In the genomic region with DNA sequence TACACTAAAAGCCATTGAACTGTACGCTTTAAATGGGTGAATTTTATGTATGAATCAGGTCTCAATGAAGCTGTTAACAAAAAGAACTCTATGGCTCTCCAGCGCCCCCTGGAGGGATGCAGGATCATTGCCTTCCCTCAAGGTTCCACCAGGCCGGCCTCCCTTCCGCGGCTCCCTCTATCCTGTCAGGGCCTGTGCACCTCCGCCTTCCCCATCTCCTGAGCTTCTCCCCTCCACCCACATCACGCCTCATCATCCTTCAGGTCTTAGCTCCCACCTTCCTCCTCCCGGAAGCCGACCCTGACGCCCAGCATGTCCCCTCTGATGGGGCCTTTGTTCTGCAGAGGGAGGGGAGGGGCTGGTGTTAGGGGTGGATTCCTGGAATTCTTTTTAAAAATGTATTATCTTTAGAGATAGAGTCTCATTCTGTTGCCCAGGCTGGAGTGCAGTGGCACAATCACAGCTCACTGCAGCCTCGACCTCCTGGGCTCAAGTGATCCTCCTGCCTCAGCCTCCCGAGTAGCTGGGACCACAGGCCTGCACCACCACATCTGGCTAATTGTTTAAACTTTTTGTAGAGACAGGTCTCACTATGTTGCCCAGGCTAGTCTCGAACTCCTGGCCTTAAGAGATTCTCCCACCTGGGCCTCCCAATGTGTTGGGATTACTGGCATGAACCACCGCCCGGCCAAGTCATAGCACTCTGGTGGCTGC, we compare ENCODE assay signal across 8 cellular contexts. TPM values are rescaled to one million over a fixed set of nuclear protein-coding genes. Genes with fewer than 3 reads are reported as not detected.
DNase-seq lines count a peak whose midpoint lies in the region; ATAC-seq and TF ChIP-seq lines count a peak whose summit lies in the region.

No MANE protein-coding gene starts in this region.

- no peak for ATAC-seq in GM18519 (IDR thresholded peaks at IDR 0.05; ENCODE audit: low FRiP score, unreplicated experiment)

- peaks cover 8% of the 10 kb centered on the region; the same call in 1 of the 2 replicates for H3K36me3 ChIP-seq in HUES6 (ENCODE audit: control insufficient read depth, insufficient read depth, low read length)
- no peaks in the 10 kb centered on the region for H3K36me3 ChIP-seq in suprapubic skin

- TF ChIP-seq EP300 in suprapubic skin (IDR thresholded peaks at IDR 0.05), result no peak

- no peaks in the 10 kb centered on the region; the same call in 1 of the 2 replicates for H3K27me3 ChIP-seq in HUES6 (ENCODE audit: control insufficient read depth, insufficient read depth, low read length)
- no peaks in the 10 kb centered on the region for H3K27me3 ChIP-seq in suprapubic skin

- H3K4me1 Mint-ChIP-seq in activated T-helper 1 cell treated with anti-CD3 and anti-CD28 coated beads, Interleukin-12 subunit alpha, Interleukin-12 subunit beta, Interleukin-2, Interleukin-4 antibody, amounts not matched to agents 30 ng/mL and 10 ng/mL and 1 ng/mL, durations not matched to agents 14 hours and 24 hours and 36 hours (ENCODE audit: low read depth), result no peaks in the 10 kb centered on the region

- no peaks in the 10 kb centered on the region for H3K9me3 Mint-ChIP-seq in activated T-helper 1 cell treated with anti-CD3 and anti-CD28 coated beads, Interleukin-12 subunit alpha, Interleukin-12 subunit beta, Interleukin-2, Interleukin-4 antibody, amounts not matched to agents 30 ng/mL and 10 ng/mL and 1 ng/mL, durations not matched to agents 14 hours and 24 hours and 36 hours

- H3K4me1 ChIP-seq in HUES6 (ENCODE audit: control insufficient read depth, insufficient read depth, low read length) (peaks cover 12% of the 10 kb centered on the region; the same call in 1 of the 2 replicates), suprapubic skin (no peaks in the 10 kb centered on the region)

- DNase-seq in D341Med (ENCODE audit: low spot score) (peak; percentile 85), RPMI7951 (ENCODE audit: low read depth) (peak; percentile 65), foreskin fibroblast (peak; percentile 41 to 85), nucleus accumbens (lab: John Stamatoyannopoulos, UW) (peak in 50 of 56 donors; percentile 1 to 84 (median 43)), suprapubic skin (ENCODE audit: low spot score in 2 of 2) (peak; percentile 86 to 89)
- peak; percentile 61 for DNase-seq in activated T-helper 1 cell treated with anti-CD3 and anti-CD28 coated beads, Interleukin-12 subunit alpha, Interleukin-12 subunit beta, Interleukin-2, Interleukin-4 antibody, amounts not matched to agents 30 ng/mL and 10 ng/mL and 1 ng/mL, durations not matched to agents 14 hours and 24 hours and 36 hours (ENCODE audit: low spot score)

- TF ChIP-seq CTCF in foreskin fibroblast (IDR thresholded peaks at IDR 0.05; ENCODE audit: low read depth, low read length), result peak; percentile 96
- TF ChIP-seq CTCF in suprapubic skin (IDR thresholded peaks at IDR 0.05), result peak; percentile 80 to 90

- no peak for TF ChIP-seq POLR2A in suprapubic skin (IDR thresholded peaks at IDR 0.05)

- H3K27ac ChIP-seq in HUES6 (ENCODE audit: low read depth, low read length) (peak overlapping the region; percentile 75; the same call in 1 of the 2 replicates), suprapubic skin (no peak overlapping the region)

- H3K4me3 Mint-ChIP-seq in activated T-helper 1 cell treated with anti-CD3 and anti-CD28 coated beads, Interleukin-12 subunit alpha, Interleukin-12 subunit beta, Interleukin-2, Interleukin-4 antibody, amounts not matched to agents 30 ng/mL and 10 ng/mL and 1 ng/mL, durations not matched to agents 14 hours and 24 hours and 36 hours, result no peak overlapping the region

- intact Hi-C loops in activated T-helper 1 cell treated with anti-CD3 and anti-CD28 coated beads, Interleukin-12 subunit alpha, Interleukin-12 subunit beta, Interleukin-2, Interleukin-4 antibody, amounts not matched to agents 30 ng/mL and 10 ng/mL and 1 ng/mL, durations not matched to agents 14 hours and 24 hours and 36 hours (cut with micrococcal nuclease), result loop anchor here (1.0 kb wide), 3 partner anchors 8 to 107 kb away; no protein-coding TSS in a partner anchor

- no peak overlapping the region; the same call in 1 of the 2 replicates for H3K4me3 ChIP-seq in HUES6 (ENCODE audit: low read depth, low read length)
- no peak overlapping the region for H3K4me3 ChIP-seq in foreskin fibroblast (ENCODE audit: low read depth in 1 of 2, low read length in 2 of 2)
- no peak overlapping the region for H3K4me3 ChIP-seq in suprapubic skin

- WGBS in suprapubic skin, result 35% methylated on average over 15 of the region's 15 CpGs

- H3K27me3 Mint-ChIP-seq in activated T-helper 1 cell treated with anti-CD3 and anti-CD28 coated beads, Interleukin-12 subunit alpha, Interleukin-12 subunit beta, Interleukin-2, Interleukin-4 antibody, amounts not matched to agents 30 ng/mL and 10 ng/mL and 1 ng/mL, durations not matched to agents 14 hours and 24 hours and 36 hours (ENCODE audit: insufficient read depth), result peaks cover 7% of the 10 kb centered on the region

- H3K36me3 Mint-ChIP-seq in activated T-helper 1 cell treated with anti-CD3 and anti-CD28 coated beads, Interleukin-12 subunit alpha, Interleukin-12 subunit beta, Interleukin-2, Interleukin-4 antibody, amounts not matched to agents 30 ng/mL and 10 ng/mL and 1 ng/mL, durations not matched to agents 14 hours and 24 hours and 36 hours (ENCODE audit: low read depth), result no peaks in the 10 kb centered on the region

- no peak overlapping the region for H3K27ac Mint-ChIP-seq in activated T-helper 1 cell treated with anti-CD3 and anti-CD28 coated beads, Interleukin-12 subunit alpha, Interleukin-12 subunit beta, Interleukin-2, Interleukin-4 antibody, amounts not matched to agents 30 ng/mL and 10 ng/mL and 1 ng/mL, durations not matched to agents 14 hours and 24 hours and 36 hours

- H3K9me3 ChIP-seq in HUES6 (ENCODE audit: control insufficient read depth, insufficient read depth, low read depth, low read length) (peaks cover 4% of the 10 kb centered on the region; the same call in 1 of the 2 replicates), suprapubic skin (no peaks in the 10 kb centered on the region)

- peak overlapping the region; percentile 97 for H3K9ac ChIP-seq in HUES6 (ENCODE audit: low read length)

RNA-seq across cellular contexts. Expression of gene MEIS3, which starts 27.7 kb away (rescaled TPM):
- 24.0 and 28.8 TPM in 2 replicates for total RNA-seq in RPMI7951 (2014; rRNA removed; shearing (Covaris generic))
- not detected in 2 replicates for total RNA-seq in activated T-helper 1 cell treated with anti-CD3 and anti-CD28 coated beads, Interleukin-12 subunit alpha, Interleukin-12 subunit beta, Interleukin-2, Interleukin-4 antibody, amounts not matched to agents 30 ng/mL and 10 ng/mL and 1 ng/mL, durations not matched to agents 14 hours and 24 hours and 36 hours
- 1 to 10 TPM; 1.6 to 5.5 (median 3.1) TPM for total RNA-seq in suprapubic skin

RNA-seq across cellular contexts. Expression of gene DHX34, which starts 42.6 kb away (rescaled TPM):
- total RNA-seq in RPMI7951 (2014; rRNA removed; shearing (Covaris generic)), result 8.3 and 8.7 TPM in 2 replicates
- 31.1 and 33.9 TPM in 2 replicates for total RNA-seq in activated T-helper 1 cell treated with anti-CD3 and anti-CD28 coated beads, Interleukin-12 subunit alpha, Interleukin-12 subunit beta, Interleukin-2, Interleukin-4 antibody, amounts not matched to agents 30 ng/mL and 10 ng/mL and 1 ng/mL, durations not matched to agents 14 hours and 24 hours and 36 hours
- 10 to 100 TPM; 21.6 to 32.2 (median 25.3) TPM for total RNA-seq in suprapubic skin

RNA-seq across cellular contexts. Expression of gene C5AR2, which starts 59.7 kb away (rescaled TPM):
- under 0.01 and 0.12 TPM in 2 replicates for total RNA-seq in RPMI7951 (2014; rRNA removed; shearing (Covaris generic))
- total RNA-seq in activated T-helper 1 cell treated with anti-CD3 and anti-CD28 coated beads, Interleukin-12 subunit alpha, Interleukin-12 subunit beta, Interleukin-2, Interleukin-4 antibody, amounts not matched to agents 30 ng/mL and 10 ng/mL and 1 ng/mL, durations not matched to agents 14 hours and 24 hours and 36 hours, result not detected in 2 replicates
- total RNA-seq in suprapubic skin, result 1 to 10 TPM in 2 of 4 donors, under 1 TPM in 2; 0.68 to 3.1 (median 1.5) TPM
